9 cellular contexts compared by ENCODE assay signal in genomic region chr3:101902041-101902440, GRCh38. TPM values are rescaled to one million over a fixed set of nuclear protein-coding genes. Genes with fewer than 3 reads are reported as not detected.
DNase-seq lines count a peak whose midpoint lies in the region; ATAC-seq and TF ChIP-seq lines count a peak whose summit lies in the region.
"Had no signal": no experiment of that assay in that cellular context is flagged by ENCODE, and none has a peak within 500 bp of the region (broad histone marks: within the 10 kb centered on the region; RNA-seq: fewer than 3 reads in every experiment).

No MANE protein-coding gene starts in this region.

- no peaks in the 10 kb centered on the region for H3F3A ChIP-seq in Loucy (ENCODE audit: low read depth)

- ATAC-seq in GM19463 (IDR thresholded peaks at IDR 0.05; ENCODE audit: unreplicated experiment) (peak; percentile 52), HG03025 (IDR thresholded peaks at IDR 0.05; ENCODE audit: low FRiP score, unreplicated experiment) (no peak), GM18867 (IDR thresholded peaks at IDR 0.05; ENCODE audit: unreplicated experiment) (no peak)

- no peak for TF ChIP-seq CTCF in AG04450 (IDR thresholded peaks at IDR 0.05; ENCODE audit: low read depth, low read length)
- TF ChIP-seq CTCF in Loucy (conservative IDR thresholded peaks at IDR 0.05; ENCODE audit: low read length): no peak

- no peaks in the 10 kb centered on the region for H4K20me1 ChIP-seq in Loucy (ENCODE audit: insufficient read depth, low read length, poor library complexity, severe bottlenecking)

- H3K27ac Mint-ChIP-seq in CD8-positive, alpha-beta memory T cell: no peak overlapping the region

- CTCF ChIA-PET in AG04450 (lab: Charles Lee): interaction anchor here (0.8 to 1.8 kb wide), 4 partner anchors 8 to 327 kb away, joined by 3 to 7 read pairs (median 5); no protein-coding TSS in a partner anchor
- CTCF ChIA-PET in CD8-positive, alpha-beta memory T cell (lab: Charles Lee): no interaction called here

- H3K27ac ChIP-seq in AG04450 (ENCODE audit: low read depth, low read length): peak overlapping the region; percentile 84
- H3K27ac ChIP-seq in CD8-positive, alpha-beta memory T cell (ENCODE audit: low read depth, low read length): no peak overlapping the region

- H3K27me3 ChIP-seq in AG04450 (ENCODE audit: control insufficient read depth, insufficient read depth, low read length): no peaks in the 10 kb centered on the region
- no peaks in the 10 kb centered on the region for H3K27me3 ChIP-seq in Loucy (ENCODE audit: insufficient read depth, low read length, poor library complexity, severe bottlenecking)
- H3K27me3 ChIP-seq in CD8-positive, alpha-beta memory T cell (ENCODE audit: insufficient read depth, low read length, poor library complexity, severe bottlenecking): no peaks in the 10 kb centered on the region

- peaks cover 0 to 10% (median 5%) of the 10 kb centered on the region in 5 donors for H3K9me3 Mint-ChIP-seq in CD8-positive, alpha-beta memory T cell

- no peak overlapping the region for H3K4me3 Mint-ChIP-seq in CD8-positive, alpha-beta memory T cell
- H3K4me3 Mint-ChIP-seq: brain had no signal

- H3K9me2 ChIP-seq in Loucy (replicated peaks; ENCODE audit: low read depth, low read length): no peaks in the 10 kb centered on the region

- H3K36me3 ChIP-seq in Loucy (ENCODE audit: insufficient read depth, low read length): no peaks in the 10 kb centered on the region
- no peaks in the 10 kb centered on the region for H3K36me3 ChIP-seq in CD8-positive, alpha-beta memory T cell (ENCODE audit: insufficient read depth, low read length)

- no peak overlapping the region for H3K4me2 ChIP-seq in Loucy (ENCODE audit: low read depth, low read length, poor library complexity, severe bottlenecking)

- no peaks in the 10 kb centered on the region for H3K79me2 ChIP-seq in Loucy (ENCODE audit: insufficient read depth, low read length)

- H3K27me3 Mint-ChIP-seq in CD8-positive, alpha-beta memory T cell: no peaks in the 10 kb centered on the region

- H3K4me3 ChIP-seq in AG04450 (ENCODE audit: low read depth, low read length) (no peak overlapping the region), Loucy (ENCODE audit: low read length, poor library complexity, severe bottlenecking) (no peak overlapping the region)
- no peak overlapping the region for H3K4me3 ChIP-seq in CD8-positive, alpha-beta memory T cell (ENCODE audit: low read length)

- H3K4me1 ChIP-seq in Loucy (ENCODE audit: insufficient read depth, low read length, poor library complexity, severe bottlenecking): peaks cover 10% of the 10 kb centered on the region
- H3K4me1 ChIP-seq in CD8-positive, alpha-beta memory T cell (ENCODE audit: insufficient read depth, low read length): no peaks in the 10 kb centered on the region

- DNase-seq in AG04450 (ENCODE audit: low read depth, low spot score) (peak; percentile 87), fibroblast of gingiva (ENCODE audit: low read depth) (peak; percentile 82), NCI-H1694 (lab: John Stamatoyannopoulos, UW) (no peak)
- no peak for DNase-seq in CD8-positive, alpha-beta memory T cell

- peaks cover 0 to 12% (median 0%) of the 10 kb centered on the region in 3 donors for H3K36me3 Mint-ChIP-seq in CD8-positive, alpha-beta memory T cell
- H3K36me3 Mint-ChIP-seq: brain had no signal

- H3K4me1 Mint-ChIP-seq in CD8-positive, alpha-beta memory T cell: no peaks in the 10 kb centered on the region
- H3K4me1 Mint-ChIP-seq: brain had no signal

- POLR2A ChIA-PET in AG04450 (lab: Yijun Ruan, JAX): interaction anchor here (1.0 to 1.2 kb wide), 3 partner anchors 35 to 277 kb away, joined by 3 read pairs; partner anchors contain the start of gene NFKBIZ
- POLR2A ChIA-PET in CD8-positive, alpha-beta memory T cell (lab: Charles Lee): no interaction called here

- no peak overlapping the region for H3K9ac ChIP-seq in Loucy (ENCODE audit: low read depth, low read length, poor library complexity, severe bottlenecking)

- H3K9me3 ChIP-seq in AG04450 (ENCODE audit: control insufficient read depth, insufficient read depth, low read length) (no peaks in the 10 kb centered on the region), Loucy (ENCODE audit: insufficient read depth, low read depth, low read length) (no peaks in the 10 kb centered on the region)
- no peaks in the 10 kb centered on the region for H3K9me3 ChIP-seq in CD8-positive, alpha-beta memory T cell (ENCODE audit: low read length)

- H2AFZ ChIP-seq in Loucy (ENCODE audit: low read length): 0 out of 2 replicates have a peak overlapping the region, but pooled peaks have one; percentile 15

RNA-seq across cellular contexts. Expression of gene NFKBIZ, which starts 52.7 kb away (rescaled TPM):
- 27.3 and 29.6 TPM in 2 replicates for polyA plus RNA-seq in AG04450 (2011; rRNA removed)
- polyA minus RNA-seq in AG04450 (2011; rRNA and poly(A)+ RNA removed): 110 and 130 TPM in 2 replicates
- 10 to 100 TPM; 32.3 to 32.9 TPM for total RNA-seq in CD8-positive, alpha-beta memory T cell
- polyA plus RNA-seq in CD8-positive, alpha-beta memory T cell: 8.0 TPM

Comparison
In these comparisons a context has a peak if more than half of its experiments do, and no peak if none do; other contexts are left out.
1. DNase-seq: peak in AG04450 (single experiment) and fibroblast of gingiva (single experiment); none in NCI-H1694 (single experiment) and CD8-positive, alpha-beta memory T cell (0 of 5).